Comparison of ENCODE assay signal across 1 cellular context in the genomic region with DNA sequence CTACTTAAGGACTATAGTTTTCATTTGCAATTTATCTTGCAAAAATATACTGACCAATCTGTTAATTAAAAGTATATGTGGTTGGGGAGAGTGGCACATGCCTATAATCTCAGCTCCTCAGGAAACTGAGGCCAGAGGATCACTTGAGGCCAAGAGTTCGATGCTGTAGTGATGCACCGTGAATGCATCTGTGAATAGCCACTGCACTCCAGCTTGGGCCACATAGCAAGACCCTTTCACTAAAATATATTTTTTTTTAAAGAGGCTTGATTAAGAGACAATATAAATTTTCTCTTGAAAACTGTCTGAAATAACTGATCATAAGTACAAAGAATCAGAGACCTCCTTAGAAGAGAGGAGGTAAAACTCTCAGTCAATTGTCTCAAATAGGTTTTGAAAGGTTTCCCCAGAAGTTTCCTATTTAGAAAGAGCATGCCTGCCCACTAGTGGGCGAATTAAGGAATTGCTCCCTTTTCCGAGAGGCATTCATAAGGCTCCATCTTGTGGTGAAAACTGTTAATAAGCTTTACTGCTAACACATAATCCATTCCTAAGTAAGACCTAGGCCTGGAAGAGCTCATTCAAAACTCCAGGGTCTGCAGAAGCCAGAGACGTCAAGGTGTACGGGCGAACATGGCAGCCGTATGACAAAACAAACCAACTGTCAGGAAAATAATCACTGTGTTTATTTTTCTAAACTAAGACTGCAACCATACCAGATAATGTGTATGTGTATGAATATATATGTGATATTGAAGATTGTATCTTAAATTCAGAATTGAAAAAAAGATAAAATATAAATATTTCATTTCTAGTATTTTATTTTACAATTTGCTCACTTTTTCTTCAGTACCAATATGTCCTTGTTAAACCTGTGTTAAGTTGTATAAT.
A peak's percentile ranks its signal among the peaks of the same experiment; 100 is the strongest.
TF ChIP-seq lines count a peak whose summit lies in the region.

No MANE protein-coding gene starts in this region.

TF ChIP-seq in GM23338, 12 proteins besides CTCF, POLR2A, EP300 and RAD21:
- TF ChIP-seq, protein P1, sequence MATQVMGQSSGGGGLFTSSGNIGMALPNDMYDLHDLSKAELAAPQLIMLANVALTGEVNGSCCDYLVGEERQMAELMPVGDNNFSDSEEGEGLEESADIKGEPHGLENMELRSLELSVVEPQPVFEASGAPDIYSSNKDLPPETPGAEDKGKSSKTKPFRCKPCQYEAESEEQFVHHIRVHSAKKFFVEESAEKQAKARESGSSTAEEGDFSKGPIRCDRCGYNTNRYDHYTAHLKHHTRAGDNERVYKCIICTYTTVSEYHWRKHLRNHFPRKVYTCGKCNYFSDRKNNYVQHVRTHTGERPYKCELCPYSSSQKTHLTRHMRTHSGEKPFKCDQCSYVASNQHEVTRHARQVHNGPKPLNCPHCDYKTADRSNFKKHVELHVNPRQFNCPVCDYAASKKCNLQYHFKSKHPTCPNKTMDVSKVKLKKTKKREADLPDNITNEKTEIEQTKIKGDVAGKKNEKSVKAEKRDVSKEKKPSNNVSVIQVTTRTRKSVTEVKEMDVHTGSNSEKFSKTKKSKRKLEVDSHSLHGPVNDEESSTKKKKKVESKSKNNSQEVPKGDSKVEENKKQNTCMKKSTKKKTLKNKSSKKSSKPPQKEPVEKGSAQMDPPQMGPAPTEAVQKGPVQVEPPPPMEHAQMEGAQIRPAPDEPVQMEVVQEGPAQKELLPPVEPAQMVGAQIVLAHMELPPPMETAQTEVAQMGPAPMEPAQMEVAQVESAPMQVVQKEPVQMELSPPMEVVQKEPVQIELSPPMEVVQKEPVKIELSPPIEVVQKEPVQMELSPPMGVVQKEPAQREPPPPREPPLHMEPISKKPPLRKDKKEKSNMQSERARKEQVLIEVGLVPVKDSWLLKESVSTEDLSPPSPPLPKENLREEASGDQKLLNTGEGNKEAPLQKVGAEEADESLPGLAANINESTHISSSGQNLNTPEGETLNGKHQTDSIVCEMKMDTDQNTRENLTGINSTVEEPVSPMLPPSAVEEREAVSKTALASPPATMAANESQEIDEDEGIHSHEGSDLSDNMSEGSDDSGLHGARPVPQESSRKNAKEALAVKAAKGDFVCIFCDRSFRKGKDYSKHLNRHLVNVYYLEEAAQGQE (IDR thresholded peaks at IDR 0.05; ENCODE audit: unreplicated experiment): no peak
- no peak for TF ChIP-seq EZH2phosphoT487 (IDR thresholded peaks at IDR 0.05; ENCODE audit: unreplicated experiment)
- TF ChIP-seq CREB1 (CRISPR knock-in tag; IDR thresholded peaks at IDR 0.05; ENCODE audit: low read depth): peak; percentile 30; the same call in 1 of the 2 replicates
- no peak for TF ChIP-seq JUNB (IDR thresholded peaks at IDR 0.05; ENCODE audit: unreplicated experiment)
- no peak for TF ChIP-seq EZH2 (IDR thresholded peaks at IDR 0.05; ENCODE audit: low read depth, unreplicated experiment)
- no peak for TF ChIP-seq NANOG (IDR thresholded peaks at IDR 0.05; ENCODE audit: borderline replicate concordance)
- TF ChIP-seq, protein P2, sequence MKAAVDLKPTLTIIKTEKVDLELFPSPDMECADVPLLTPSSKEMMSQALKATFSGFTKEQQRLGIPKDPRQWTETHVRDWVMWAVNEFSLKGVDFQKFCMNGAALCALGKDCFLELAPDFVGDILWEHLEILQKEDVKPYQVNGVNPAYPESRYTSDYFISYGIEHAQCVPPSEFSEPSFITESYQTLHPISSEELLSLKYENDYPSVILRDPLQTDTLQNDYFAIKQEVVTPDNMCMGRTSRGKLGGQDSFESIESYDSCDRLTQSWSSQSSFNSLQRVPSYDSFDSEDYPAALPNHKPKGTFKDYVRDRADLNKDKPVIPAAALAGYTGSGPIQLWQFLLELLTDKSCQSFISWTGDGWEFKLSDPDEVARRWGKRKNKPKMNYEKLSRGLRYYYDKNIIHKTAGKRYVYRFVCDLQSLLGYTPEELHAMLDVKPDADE (IDR thresholded peaks at IDR 0.05): no peak
- TF ChIP-seq STAT1 (IDR thresholded peaks at IDR 0.05; ENCODE audit: unreplicated experiment): no peak
TF ChIP-seq in GM23338: peak in this region for 1.
